Comparison of ENCODE assay signal across 1 cellular context in the genomic region with DNA sequence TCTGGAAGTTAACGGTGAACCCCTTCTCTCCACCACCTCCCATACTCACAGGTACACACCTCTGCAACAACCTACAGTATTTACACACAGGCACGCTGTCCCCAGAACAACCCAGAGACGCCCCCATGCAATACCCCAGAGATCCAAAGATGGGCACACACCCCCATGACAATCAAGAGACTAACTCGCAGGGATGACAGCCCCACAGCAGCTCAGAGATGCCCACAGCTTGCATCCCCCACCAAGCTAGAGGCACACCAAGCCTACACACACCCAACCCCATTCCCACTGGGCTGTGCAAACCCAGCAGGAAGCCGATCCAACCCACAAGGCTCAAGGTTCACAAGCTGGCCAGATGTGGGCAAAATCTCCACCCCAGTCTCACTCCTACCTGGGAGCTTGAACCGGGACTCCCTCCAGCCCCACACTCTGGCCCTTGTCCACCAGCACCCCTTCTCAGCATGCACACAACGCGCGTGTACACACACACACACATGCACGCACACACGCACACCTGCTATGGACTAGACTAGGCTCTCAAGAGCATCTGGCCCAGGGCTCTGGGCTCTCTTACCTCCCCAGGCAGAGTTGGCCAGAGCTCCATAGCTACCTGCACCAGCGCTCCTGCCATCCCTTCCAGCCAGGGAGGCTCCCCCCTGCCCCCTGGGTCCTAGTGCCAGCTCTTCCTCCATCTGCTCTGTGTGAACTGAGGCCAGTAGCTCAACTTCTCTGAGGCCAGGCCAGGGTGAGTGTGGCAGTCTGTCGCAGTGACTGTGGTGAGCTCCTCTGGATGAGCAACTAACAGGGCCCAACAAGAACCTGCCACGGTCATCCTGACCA.
A peak's percentile ranks its signal among the peaks of the same experiment; 100 is the strongest.
TF ChIP-seq lines count a peak whose summit lies in the region.

No MANE protein-coding gene starts in this region.

TF ChIP-seq in HepG2, 621 proteins besides CTCF, POLR2A, EP300 and RAD21 (continued from another document and continues in another):
- TF ChIP-seq, protein P1, sequence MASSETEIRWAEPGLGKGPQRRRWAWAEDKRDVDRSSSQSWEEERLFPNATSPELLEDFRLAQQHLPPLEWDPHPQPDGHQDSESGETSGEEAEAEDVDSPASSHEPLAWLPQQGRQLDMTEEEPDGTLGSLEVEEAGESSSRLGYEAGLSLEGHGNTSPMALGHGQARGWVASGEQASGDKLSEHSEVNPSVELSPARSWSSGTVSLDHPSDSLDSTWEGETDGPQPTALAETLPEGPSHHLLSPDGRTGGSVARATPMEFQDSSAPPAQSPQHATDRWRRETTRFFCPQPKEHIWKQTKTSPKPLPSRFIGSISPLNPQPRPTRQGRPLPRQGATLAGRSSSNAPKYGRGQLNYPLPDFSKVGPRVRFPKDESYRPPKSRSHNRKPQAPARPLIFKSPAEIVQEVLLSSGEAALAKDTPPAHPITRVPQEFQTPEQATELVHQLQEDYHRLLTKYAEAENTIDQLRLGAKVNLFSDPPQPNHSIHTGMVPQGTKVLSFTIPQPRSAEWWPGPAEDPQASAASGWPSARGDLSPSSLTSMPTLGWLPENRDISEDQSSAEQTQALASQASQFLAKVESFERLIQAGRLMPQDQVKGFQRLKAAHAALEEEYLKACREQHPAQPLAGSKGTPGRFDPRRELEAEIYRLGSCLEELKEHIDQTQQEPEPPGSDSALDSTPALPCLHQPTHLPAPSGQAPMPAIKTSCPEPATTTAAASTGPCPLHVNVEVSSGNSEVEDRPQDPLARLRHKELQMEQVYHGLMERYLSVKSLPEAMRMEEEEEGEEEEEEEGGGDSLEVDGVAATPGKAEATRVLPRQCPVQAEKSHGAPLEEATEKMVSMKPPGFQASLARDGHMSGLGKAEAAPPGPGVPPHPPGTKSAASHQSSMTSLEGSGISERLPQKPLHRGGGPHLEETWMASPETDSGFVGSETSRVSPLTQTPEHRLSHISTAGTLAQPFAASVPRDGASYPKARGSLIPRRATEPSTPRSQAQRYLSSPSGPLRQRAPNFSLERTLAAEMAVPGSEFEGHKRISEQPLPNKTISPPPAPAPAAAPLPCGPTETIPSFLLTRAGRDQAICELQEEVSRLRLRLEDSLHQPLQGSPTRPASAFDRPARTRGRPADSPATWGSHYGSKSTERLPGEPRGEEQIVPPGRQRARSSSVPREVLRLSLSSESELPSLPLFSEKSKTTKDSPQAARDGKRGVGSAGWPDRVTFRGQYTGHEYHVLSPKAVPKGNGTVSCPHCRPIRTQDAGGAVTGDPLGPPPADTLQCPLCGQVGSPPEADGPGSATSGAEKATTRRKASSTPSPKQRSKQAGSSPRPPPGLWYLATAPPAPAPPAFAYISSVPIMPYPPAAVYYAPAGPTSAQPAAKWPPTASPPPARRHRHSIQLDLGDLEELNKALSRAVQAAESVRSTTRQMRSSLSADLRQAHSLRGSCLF (CRISPR knock-in tag; IDR thresholded peaks at IDR 0.05; ENCODE audit: borderline replicate concordance), result no peak
- TF ChIP-seq, protein P2, sequence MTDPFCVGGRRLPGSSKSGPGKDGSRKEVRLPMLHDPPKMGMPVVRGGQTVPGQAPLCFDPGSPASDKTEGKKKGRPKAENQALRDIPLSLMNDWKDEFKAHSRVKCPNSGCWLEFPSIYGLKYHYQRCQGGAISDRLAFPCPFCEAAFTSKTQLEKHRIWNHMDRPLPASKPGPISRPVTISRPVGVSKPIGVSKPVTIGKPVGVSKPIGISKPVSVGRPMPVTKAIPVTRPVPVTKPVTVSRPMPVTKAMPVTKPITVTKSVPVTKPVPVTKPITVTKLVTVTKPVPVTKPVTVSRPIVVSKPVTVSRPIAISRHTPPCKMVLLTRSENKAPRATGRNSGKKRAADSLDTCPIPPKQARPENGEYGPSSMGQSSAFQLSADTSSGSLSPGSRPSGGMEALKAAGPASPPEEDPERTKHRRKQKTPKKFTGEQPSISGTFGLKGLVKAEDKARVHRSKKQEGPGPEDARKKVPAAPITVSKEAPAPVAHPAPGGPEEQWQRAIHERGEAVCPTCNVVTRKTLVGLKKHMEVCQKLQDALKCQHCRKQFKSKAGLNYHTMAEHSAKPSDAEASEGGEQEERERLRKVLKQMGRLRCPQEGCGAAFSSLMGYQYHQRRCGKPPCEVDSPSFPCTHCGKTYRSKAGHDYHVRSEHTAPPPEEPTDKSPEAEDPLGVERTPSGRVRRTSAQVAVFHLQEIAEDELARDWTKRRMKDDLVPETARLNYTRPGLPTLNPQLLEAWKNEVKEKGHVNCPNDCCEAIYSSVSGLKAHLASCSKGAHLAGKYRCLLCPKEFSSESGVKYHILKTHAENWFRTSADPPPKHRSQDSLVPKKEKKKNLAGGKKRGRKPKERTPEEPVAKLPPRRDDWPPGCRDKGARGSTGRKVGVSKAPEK (CRISPR knock-in tag; IDR thresholded peaks at IDR 0.05; ENCODE audit: borderline replicate concordance), result no peak
- TF ChIP-seq MIER2 (CRISPR knock-in tag; IDR thresholded peaks at IDR 0.05) (no peak), NBN (conservative IDR thresholded peaks at IDR 0.05) (no peak), MAFF (IDR thresholded peaks at IDR 0.05; ENCODE audit: low read depth, low read length) (no peak), KDM1A (CRISPR knock-in tag; IDR thresholded peaks at IDR 0.05) (peak; percentile 77; the same call in 1 of the 2 replicates), ZNF274 (CRISPR knock-in tag; IDR thresholded peaks at IDR 0.05) (0 out of 2 replicates have a peak, but pooled peaks have one; percentile 50), AHR (CRISPR knock-in tag; IDR thresholded peaks at IDR 0.05) (no peak), ISX (CRISPR knock-in tag; conservative IDR thresholded peaks at IDR 0.05) (no peak), ZSCAN25 (CRISPR knock-in tag; IDR thresholded peaks at IDR 0.05) (peak; percentile 35; the same call in 1 of the 2 replicates), RFX5 (IDR thresholded peaks at IDR 0.05; ENCODE audit: low read depth, low read length) (no peak), ZNF264 (CRISPR knock-in tag; IDR thresholded peaks at IDR 0.05) (no peak; the same call in 1 of the 2 replicates), RBM39 (IDR thresholded peaks at IDR 0.05; ENCODE audit: low read depth, low read length, poor library complexity, severe bottlenecking) (no peak), ETV6 (CRISPR knock-in tag; conservative IDR thresholded peaks at IDR 0.05) (no peak), KLF9 (CRISPR knock-in tag; IDR thresholded peaks at IDR 0.05; ENCODE audit: low read depth) (no peak), NCOA5 (CRISPR knock-in tag; IDR thresholded peaks at IDR 0.05) (no peak), ELF3 (CRISPR knock-in tag; IDR thresholded peaks at IDR 0.05) (peak; percentile 7), ZNF317 (CRISPR knock-in tag; IDR thresholded peaks at IDR 0.05) (0 out of 2 replicates have a peak, but pooled peaks have one; percentile 21), ESRRA (CRISPR knock-in tag; IDR thresholded peaks at IDR 0.05; ENCODE audit: low read depth) (no peak), ZNF761 (CRISPR knock-in tag; conservative IDR thresholded peaks at IDR 0.05) (0 out of 2 replicates have a peak, but pooled peaks have one; percentile 46), ZMYM4 (CRISPR knock-in tag; IDR thresholded peaks at IDR 0.05) (peak; percentile 45; the same call in 1 of the 2 replicates), MTA3 (CRISPR knock-in tag; IDR thresholded peaks at IDR 0.05) (no peak), ZSCAN20 (CRISPR knock-in tag; IDR thresholded peaks at IDR 0.05; ENCODE audit: borderline replicate concordance) (no peak), ZFAT (CRISPR knock-in tag; conservative IDR thresholded peaks at IDR 0.05) (no peak)
- TF ChIP-seq, protein P3, sequence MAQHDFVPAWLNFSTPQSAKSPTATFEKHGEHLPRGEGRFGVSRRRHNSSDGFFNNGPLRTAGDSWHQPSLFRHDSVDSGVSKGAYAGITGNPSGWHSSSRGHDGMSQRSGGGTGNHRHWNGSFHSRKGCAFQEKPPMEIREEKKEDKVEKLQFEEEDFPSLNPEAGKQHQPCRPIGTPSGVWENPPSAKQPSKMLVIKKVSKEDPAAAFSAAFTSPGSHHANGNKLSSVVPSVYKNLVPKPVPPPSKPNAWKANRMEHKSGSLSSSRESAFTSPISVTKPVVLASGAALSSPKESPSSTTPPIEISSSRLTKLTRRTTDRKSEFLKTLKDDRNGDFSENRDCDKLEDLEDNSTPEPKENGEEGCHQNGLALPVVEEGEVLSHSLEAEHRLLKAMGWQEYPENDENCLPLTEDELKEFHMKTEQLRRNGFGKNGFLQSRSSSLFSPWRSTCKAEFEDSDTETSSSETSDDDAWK (CRISPR knock-in tag; IDR thresholded peaks at IDR 0.05), result no peak
- TF ChIP-seq, protein P4, sequence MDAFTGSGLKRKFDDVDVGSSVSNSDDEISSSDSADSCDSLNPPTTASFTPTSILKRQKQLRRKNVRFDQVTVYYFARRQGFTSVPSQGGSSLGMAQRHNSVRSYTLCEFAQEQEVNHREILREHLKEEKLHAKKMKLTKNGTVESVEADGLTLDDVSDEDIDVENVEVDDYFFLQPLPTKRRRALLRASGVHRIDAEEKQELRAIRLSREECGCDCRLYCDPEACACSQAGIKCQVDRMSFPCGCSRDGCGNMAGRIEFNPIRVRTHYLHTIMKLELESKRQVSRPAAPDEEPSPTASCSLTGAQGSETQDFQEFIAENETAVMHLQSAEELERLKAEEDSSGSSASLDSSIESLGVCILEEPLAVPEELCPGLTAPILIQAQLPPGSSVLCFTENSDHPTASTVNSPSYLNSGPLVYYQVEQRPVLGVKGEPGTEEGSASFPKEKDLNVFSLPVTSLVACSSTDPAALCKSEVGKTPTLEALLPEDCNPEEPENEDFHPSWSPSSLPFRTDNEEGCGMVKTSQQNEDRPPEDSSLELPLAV (CRISPR knock-in tag; conservative IDR thresholded peaks at IDR 0.05; ENCODE audit: low read depth), result no peak
- TF ChIP-seq, protein P5, sequence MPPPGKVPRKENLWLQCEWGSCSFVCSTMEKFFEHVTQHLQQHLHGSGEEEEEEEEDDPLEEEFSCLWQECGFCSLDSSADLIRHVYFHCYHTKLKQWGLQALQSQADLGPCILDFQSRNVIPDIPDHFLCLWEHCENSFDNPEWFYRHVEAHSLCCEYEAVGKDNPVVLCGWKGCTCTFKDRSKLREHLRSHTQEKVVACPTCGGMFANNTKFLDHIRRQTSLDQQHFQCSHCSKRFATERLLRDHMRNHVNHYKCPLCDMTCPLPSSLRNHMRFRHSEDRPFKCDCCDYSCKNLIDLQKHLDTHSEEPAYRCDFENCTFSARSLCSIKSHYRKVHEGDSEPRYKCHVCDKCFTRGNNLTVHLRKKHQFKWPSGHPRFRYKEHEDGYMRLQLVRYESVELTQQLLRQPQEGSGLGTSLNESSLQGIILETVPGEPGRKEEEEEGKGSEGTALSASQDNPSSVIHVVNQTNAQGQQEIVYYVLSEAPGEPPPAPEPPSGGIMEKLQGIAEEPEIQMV (CRISPR knock-in tag; IDR thresholded peaks at IDR 0.05; ENCODE audit: low read depth), result 0 out of 2 replicates have a peak, but pooled peaks have one; percentile 28
- TF ChIP-seq, protein P6, sequence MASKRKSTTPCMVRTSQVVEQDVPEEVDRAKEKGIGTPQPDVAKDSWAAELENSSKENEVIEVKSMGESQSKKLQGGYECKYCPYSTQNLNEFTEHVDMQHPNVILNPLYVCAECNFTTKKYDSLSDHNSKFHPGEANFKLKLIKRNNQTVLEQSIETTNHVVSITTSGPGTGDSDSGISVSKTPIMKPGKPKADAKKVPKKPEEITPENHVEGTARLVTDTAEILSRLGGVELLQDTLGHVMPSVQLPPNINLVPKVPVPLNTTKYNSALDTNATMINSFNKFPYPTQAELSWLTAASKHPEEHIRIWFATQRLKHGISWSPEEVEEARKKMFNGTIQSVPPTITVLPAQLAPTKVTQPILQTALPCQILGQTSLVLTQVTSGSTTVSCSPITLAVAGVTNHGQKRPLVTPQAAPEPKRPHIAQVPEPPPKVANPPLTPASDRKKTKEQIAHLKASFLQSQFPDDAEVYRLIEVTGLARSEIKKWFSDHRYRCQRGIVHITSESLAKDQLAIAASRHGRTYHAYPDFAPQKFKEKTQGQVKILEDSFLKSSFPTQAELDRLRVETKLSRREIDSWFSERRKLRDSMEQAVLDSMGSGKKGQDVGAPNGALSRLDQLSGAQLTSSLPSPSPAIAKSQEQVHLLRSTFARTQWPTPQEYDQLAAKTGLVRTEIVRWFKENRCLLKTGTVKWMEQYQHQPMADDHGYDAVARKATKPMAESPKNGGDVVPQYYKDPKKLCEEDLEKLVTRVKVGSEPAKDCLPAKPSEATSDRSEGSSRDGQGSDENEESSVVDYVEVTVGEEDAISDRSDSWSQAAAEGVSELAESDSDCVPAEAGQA (IDR thresholded peaks at IDR 0.05; ENCODE audit: low read depth), result no peak
- TF ChIP-seq, protein P6 (CRISPR knock-in tag; IDR thresholded peaks at IDR 0.05; ENCODE audit: borderline replicate concordance), result no peak
- TF ChIP-seq, protein P7, sequence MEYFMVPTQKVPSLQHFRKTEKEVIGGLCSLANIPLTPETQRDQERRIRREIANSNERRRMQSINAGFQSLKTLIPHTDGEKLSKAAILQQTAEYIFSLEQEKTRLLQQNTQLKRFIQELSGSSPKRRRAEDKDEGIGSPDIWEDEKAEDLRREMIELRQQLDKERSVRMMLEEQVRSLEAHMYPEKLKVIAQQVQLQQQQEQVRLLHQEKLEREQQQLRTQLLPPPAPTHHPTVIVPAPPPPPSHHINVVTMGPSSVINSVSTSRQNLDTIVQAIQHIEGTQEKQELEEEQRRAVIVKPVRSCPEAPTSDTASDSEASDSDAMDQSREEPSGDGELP (IDR thresholded peaks at IDR 0.05; ENCODE audit: borderline replicate concordance, low read depth), result peak; percentile 55; the same call in 1 of the 2 replicates
- TF ChIP-seq, protein P8, sequence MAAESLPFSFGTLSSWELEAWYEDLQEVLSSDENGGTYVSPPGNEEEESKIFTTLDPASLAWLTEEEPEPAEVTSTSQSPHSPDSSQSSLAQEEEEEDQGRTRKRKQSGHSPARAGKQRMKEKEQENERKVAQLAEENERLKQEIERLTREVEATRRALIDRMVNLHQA (CRISPR knock-in tag; IDR thresholded peaks at IDR 0.05), result no peak
- TF ChIP-seq, protein P9, sequence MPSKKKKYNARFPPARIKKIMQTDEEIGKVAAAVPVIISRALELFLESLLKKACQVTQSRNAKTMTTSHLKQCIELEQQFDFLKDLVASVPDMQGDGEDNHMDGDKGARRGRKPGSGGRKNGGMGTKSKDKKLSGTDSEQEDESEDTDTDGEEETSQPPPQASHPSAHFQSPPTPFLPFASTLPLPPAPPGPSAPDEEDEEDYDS (CRISPR knock-in tag; IDR thresholded peaks at IDR 0.05), result no peak
- TF ChIP-seq, protein P10, sequence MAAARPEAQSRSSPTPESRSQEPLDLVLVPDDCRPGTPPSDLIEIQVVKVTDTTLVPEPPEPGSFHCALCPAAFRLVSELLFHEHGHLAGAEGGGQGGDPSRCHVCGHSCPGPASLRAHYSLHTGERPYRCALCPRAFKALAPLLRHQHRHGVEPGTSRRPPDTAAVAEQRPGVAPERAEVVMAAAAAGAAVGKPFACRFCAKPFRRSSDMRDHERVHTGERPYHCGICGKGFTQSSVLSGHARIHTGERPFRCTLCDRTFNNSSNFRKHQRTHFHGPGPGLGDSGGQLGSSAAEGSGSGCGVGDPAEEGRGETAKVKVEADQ (CRISPR knock-in tag; IDR thresholded peaks at IDR 0.05; ENCODE audit: borderline replicate concordance), result no peak
